Comparison of ENCODE assay signal across 10 cellular contexts in the genomic region with DNA sequence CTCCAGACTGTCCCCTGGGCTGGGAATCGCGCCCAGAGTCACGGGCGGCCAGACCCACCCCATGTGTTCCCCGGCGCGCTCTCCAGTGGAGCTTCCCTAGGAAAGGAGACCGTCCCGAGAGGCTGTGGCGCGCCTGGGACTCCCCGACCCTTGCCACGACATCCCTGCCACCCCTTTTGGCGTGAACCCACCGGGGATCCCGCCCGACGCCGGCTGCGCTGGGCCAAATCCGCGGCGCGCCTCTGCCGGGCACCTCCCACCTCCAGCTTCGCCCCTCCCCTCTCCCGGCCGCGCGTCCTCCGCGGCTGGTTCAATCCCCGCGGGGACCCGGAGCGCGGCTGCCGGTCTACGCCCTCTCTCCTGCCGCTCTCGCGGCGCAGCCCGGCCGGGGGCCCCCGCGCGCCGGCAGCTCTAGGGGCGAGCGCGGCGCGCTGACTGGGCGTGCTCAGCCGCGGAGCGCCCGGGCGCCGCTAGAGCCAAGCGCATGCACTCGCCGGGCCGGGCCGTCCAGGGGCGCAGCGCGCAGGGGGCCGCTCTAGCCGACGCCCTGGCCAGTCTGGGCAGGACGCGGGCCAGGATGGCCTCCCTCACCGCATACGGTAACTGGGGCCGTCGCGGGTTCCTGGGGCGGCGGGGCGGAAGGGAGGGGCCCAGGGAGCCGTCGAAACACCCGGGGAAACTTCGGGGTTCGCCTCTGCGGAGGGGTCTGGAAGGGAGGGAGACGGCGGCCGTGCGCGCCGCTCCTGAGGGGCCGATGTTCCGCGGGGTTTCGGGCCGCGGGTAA.
A peak's percentile ranks its signal among the peaks of the same experiment; 100 is the strongest.
DNase-seq lines count a peak whose midpoint lies in the region; ATAC-seq, FAIRE-seq and TF ChIP-seq lines count a peak whose summit lies in the region.
"Had no signal": no experiment of that assay in that cellular context is flagged by ENCODE, and none has a peak within 500 bp of the region (broad histone marks: within the 10 kb centered on the region; RNA-seq: fewer than 3 reads in every experiment).

No MANE protein-coding gene starts in this region.

- H3K36me3 ChIP-seq in HepG2 (replicated peaks in 1 of 2; ENCODE audit: control insufficient read depth in 1 of 2, insufficient read depth in 2 of 2, low read length in 2 of 2) (no peaks in the 10 kb centered on the region), urinary bladder (ENCODE audit: insufficient read depth) (no peaks in the 10 kb centered on the region)
- H3K36me3 ChIP-seq: SJSA1 had no signal

- peak; percentile 84 for ATAC-seq in HepG2
- ATAC-seq in GM19463 (IDR thresholded peaks at IDR 0.05; ENCODE audit: unreplicated experiment) = no peak
- ATAC-seq in HG02610 (IDR thresholded peaks at IDR 0.05; ENCODE audit: unreplicated experiment) = no peak

- CTCF ChIA-PET in HepG2 (lab: Yijun Ruan, JAX; ENCODE audit: low intra/inter-chr PET ratio, low total read pairs) = no interaction called here

- H4K20me1 ChIP-seq in HepG2 (ENCODE audit: insufficient read depth, low read length) = no peaks in the 10 kb centered on the region

- in situ Hi-C loops in HepG2 (cut with HindIII; ENCODE audit: extremely low pct_ligation_motif_present, low pct_unique_long_range_greater_than_20kb) = no loop called here

- H3K4me2 ChIP-seq in HepG2 (ENCODE audit: low read depth, low read length) = peak overlapping the region; percentile 42

- DNase-seq in activated CD4-positive, alpha-beta T cell treated with anti-CD3 and anti-CD28 coated beads for 48 hours = peak; percentile 8
- DNase-seq in activated CD4-positive, alpha-beta T cell treated with anti-CD3 and anti-CD28 coated beads for 1 hour = no peak
- peak; percentile 23 for DNase-seq in choroid plexus epithelial cell (ENCODE audit: low read depth)
- DNase-seq in HepG2 (ENCODE audit: low spot score) = no peak
- no peak for DNase-seq in medulla oblongata (ENCODE audit: extremely low spot score)
- DNase-seq: cerebellar nuclear complex had no signal

- intact Hi-C loops in HepG2 (cut with micrococcal nuclease; ENCODE audit: unreplicated experiment) = no loop called here

- H3K27me3 ChIP-seq in HepG2 (ENCODE audit: control insufficient read depth in 1 of 2, insufficient read depth in 2 of 2, low read length in 2 of 2) = peaks cover 5 to 44% of the 10 kb centered on the region in 2 experiments; a peak in 3 of 5 replicates

- no peak for FAIRE-seq in HepG2 (lab: Jason Lieb, UNC)

- H3K79me2 ChIP-seq in HepG2 (ENCODE audit: insufficient read depth, low read length) = no peaks in the 10 kb centered on the region

- BruUV-seq in HepG2 (replicated peaks; lab: Mats Ljungman, UMichigan) = no TSS peak

- no peak for TF ChIP-seq RAD21 in HepG2 (CRISPR knock-in tag; IDR thresholded peaks at IDR 0.05)

- H3K9ac ChIP-seq in HepG2 (ENCODE audit: insufficient read depth, low read depth, low read length) = no peak overlapping the region

- POLR2A ChIA-PET in HepG2 (lab: Yijun Ruan, JAX) = no interaction called here

- 25% methylated on average over 20 of the region's 100 CpGs for WGBS in HepG2 (ENCODE audit: low lambda C conversion rate)
- WGBS in urinary bladder = 1% methylated on average over 100 of the region's 100 CpGs

- TF ChIP-seq EP300 in HepG2 (IDR thresholded peaks at IDR 0.05; ENCODE audit: low read depth in 2 of 2, low read length in 2 of 2) = no peak
- TF ChIP-seq EP300 in HepG2 (CRISPR knock-in tag; IDR thresholded peaks at IDR 0.05; ENCODE audit: borderline replicate concordance) = no peak

- H3K27ac ChIP-seq in HepG2 (ENCODE audit: extremely low read length, insufficient read depth, low read length) (no peak overlapping the region), urinary bladder (ENCODE audit: low read depth) (no peak overlapping the region)
- H3K27ac ChIP-seq: SJSA1 had no signal

- H3K9me3 ChIP-seq in HepG2 (ENCODE audit: low read length) = no peaks in the 10 kb centered on the region
- H3K9me3 ChIP-seq: SJSA1 had no signal

- no peak for TF ChIP-seq POLR2A in HepG2 (IDR thresholded peaks at IDR 0.05; ENCODE audit: insufficient read depth in 1 of 2, low read depth in 2 of 2, low read length in 2 of 2)

- H3K4me1 ChIP-seq in HepG2 (ENCODE audit: insufficient read depth, low read length) (no peaks in the 10 kb centered on the region), urinary bladder (ENCODE audit: insufficient read depth) (no peaks in the 10 kb centered on the region)
- H3K4me1 ChIP-seq: SJSA1 had no signal

- no peak overlapping the region for H2AFZ ChIP-seq in HepG2 (ENCODE audit: low read length)

- H3K4me3 ChIP-seq in choroid plexus epithelial cell (ENCODE audit: low read depth, low read length) (peak overlapping the region; percentile 47), HepG2 (replicated peaks in 1 of 3; ENCODE audit: insufficient read depth in 1 of 3, low read depth in 2 of 3, low read length in 3 of 3) (peak overlapping the region in 1 of 3 experiments; percentile 46; a peak in 1 of 6 replicates), urinary bladder (ENCODE audit: low read depth, low read length) (peak overlapping the region; percentile 31)
- H3K4me3 ChIP-seq: SJSA1 had no signal

- TF ChIP-seq CTCF in choroid plexus epithelial cell (conservative IDR thresholded peaks at IDR 0.05; ENCODE audit: low read depth, low read length) = no peak
- no peak for TF ChIP-seq CTCF in HepG2 (CRISPR knock-in tag; IDR thresholded peaks at IDR 0.05)

TF ChIP-seq in HepG2, 621 proteins besides CTCF, POLR2A, EP300 and RAD21:
- TF ChIP-seq ZNF800 (CRISPR knock-in tag; IDR thresholded peaks at IDR 0.05) (peak; percentile 72), ZBTB42 (CRISPR knock-in tag; IDR thresholded peaks at IDR 0.05) (no peak), ZNF777 (CRISPR knock-in tag; IDR thresholded peaks at IDR 0.05) (peak; percentile 80), ZNF687 (CRISPR knock-in tag; IDR thresholded peaks at IDR 0.05) (peak; percentile 19; the same call in 1 of the 2 replicates)

Comparison
In these comparisons a context has a peak if more than half of its experiments do, and no peak if none do; other contexts are left out.
1. DNase-seq: peak in activated CD4-positive, alpha-beta T cell treated with anti-CD3 and anti-CD28 coated beads for 48 hours (single experiment) and choroid plexus epithelial cell (single experiment); none in activated CD4-positive, alpha-beta T cell treated with anti-CD3 and anti-CD28 coated beads for 1 hour (single experiment), HepG2 (single experiment) and medulla oblongata (single experiment).